Comparison of ENCODE assay signal across 22 cellular contexts in genomic region chr10:1390200-1390599, GRCh38.
"Had no signal": no experiment of that assay in that cellular context is flagged by ENCODE, and none has a peak within 500 bp of the region (broad histone marks: within the 10 kb centered on the region; RNA-seq: fewer than 3 reads in every experiment).

No MANE protein-coding gene starts in this region.

- FAIRE-seq: RCC 7860 had no signal

- H3K27me3 ChIP-seq: MG63 had no signal

- H3K4me3 ChIP-seq: MG63, SJSA1, SK-N-MC had no signal

- H3K36me3 ChIP-seq: MG63, SJSA1 had no signal

- DNase-seq: IMR-90, Karpas-422, KG1, MG63, NCI-H1092, NCI-H1105 treated with DMSO at 0.1 percent for 48 hours, NCI-H1417 treated with DMSO at 0.1 percent for 48 hours, NCI-H146, NCI-H1694 treated with DMSO at 0.1 percent for 48 hours, NCI-H1930, NCI-H2081, NCI-H2107, NCI-H2227 treated with DMSO at 0.1 percent for 48 hours, NCI-H524, NCI-H526 treated with DMSO at 0.1 percent for 48 hours, NCI-H774, Right ventricle myocardium superior, RPMI8226, SIG-M5 had no signal

- H3K27ac ChIP-seq: SJSA1, SK-N-MC had no signal

- H3K4me1 ChIP-seq: SJSA1 had no signal

- H3K9me3 ChIP-seq: MG63, SJSA1 had no signal
